1 cellular context compared by ENCODE assay signal in the genomic region with DNA sequence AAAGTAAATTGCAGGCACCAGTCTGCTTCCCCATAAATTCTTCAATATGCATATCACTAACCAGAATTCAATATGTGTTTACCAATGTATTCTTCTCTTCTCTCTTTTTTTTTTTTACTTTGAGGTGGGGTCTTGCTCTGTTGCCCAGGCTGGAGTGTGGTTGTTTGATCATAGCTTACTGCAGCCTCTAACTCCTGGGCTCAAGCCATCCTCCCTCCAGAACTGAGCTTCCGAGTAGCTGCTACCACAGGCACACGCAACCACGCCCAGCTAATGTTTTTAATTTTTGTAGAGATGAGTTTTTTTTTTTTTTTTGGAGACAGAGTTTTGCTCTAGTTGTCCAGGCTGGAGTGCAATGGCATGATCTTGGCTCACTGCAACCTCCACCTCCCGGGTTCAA.
TF ChIP-seq lines count a peak whose summit lies in the region.

No MANE protein-coding gene starts in this region.

TF ChIP-seq in K562, 482 proteins besides CTCF, POLR2A, EP300 and RAD21:
- TF ChIP-seq ZNF121 (CRISPR knock-in tag; conservative IDR thresholded peaks at IDR 0.05) (peak; percentile 63; the same call in 1 of the 2 replicates), RBM25 (IDR thresholded peaks at IDR 0.05; ENCODE audit: low read depth, low read length, severe bottlenecking) (peak; percentile 14)
- TF ChIP-seq, protein P1, sequence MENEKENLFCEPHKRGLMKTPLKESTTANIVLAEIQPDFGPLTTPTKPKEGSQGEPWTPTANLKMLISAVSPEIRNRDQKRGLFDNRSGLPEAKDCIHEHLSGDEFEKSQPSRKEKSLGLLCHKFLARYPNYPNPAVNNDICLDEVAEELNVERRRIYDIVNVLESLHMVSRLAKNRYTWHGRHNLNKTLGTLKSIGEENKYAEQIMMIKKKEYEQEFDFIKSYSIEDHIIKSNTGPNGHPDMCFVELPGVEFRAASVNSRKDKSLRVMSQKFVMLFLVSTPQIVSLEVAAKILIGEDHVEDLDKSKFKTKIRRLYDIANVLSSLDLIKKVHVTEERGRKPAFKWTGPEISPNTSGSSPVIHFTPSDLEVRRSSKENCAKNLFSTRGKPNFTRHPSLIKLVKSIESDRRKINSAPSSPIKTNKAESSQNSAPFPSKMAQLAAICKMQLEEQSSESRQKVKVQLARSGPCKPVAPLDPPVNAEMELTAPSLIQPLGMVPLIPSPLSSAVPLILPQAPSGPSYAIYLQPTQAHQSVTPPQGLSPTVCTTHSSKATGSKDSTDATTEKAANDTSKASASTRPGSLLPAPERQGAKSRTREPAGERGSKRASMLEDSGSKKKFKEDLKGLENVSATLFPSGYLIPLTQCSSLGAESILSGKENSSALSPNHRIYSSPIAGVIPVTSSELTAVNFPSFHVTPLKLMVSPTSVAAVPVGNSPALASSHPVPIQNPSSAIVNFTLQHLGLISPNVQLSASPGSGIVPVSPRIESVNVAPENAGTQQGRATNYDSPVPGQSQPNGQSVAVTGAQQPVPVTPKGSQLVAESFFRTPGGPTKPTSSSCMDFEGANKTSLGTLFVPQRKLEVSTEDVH (IDR thresholded peaks at IDR 0.05; ENCODE audit: low read depth, partially characterized antibody) = no peak
